ENCODE assay signal across 1 cellular context in the genomic region with DNA sequence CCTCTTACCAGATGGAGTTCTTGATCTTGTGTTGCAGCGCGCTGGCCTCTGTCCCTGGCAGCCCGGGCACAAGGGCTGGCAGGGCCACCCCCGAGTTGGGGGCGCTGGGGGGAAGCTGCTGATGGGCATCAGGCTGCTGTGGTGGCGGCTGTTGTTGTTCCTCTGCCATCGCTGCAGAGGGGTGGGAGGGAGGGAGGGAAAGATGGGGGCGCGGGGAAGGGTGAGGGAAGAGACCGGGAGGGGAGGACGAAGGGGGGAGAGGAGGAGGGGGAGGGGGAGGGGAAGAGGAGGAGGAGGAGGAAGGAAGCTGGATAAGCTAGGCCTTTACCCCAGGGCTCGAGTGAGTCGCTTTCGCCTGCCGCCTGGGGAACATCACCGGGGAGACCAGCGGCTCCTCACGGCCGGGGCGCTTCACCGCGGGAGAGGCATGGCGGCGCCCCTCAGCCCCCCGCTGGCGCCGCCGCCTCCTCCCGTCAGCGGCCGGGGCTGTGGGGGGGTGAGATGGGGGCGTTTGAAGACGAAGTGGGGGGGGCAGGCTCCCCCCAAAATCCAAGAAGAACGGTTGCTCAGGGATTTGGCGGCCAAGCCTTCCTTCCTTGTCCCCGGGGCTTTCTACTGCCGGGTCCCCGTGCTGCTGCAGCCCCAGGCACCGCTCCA.
TF ChIP-seq lines count a peak whose summit lies in the region.

No MANE protein-coding gene starts in this region.

TF ChIP-seq in HEK293, 187 proteins besides CTCF, POLR2A, EP300 and RAD21 (continued from another document and continues in another):
- no peak for TF ChIP-seq ZNF146 (tag by site-specific recombination; IDR thresholded peaks at IDR 0.05)
- TF ChIP-seq YY1 (tag by site-specific recombination; IDR thresholded peaks at IDR 0.05): peak; percentile 64
- TF ChIP-seq ZNF416 (tag by site-specific recombination; IDR thresholded peaks at IDR 0.05): no peak
- no peak for TF ChIP-seq ZNF768 (tag by site-specific recombination; IDR thresholded peaks at IDR 0.05)
- TF ChIP-seq ZNF24 (tag by site-specific recombination; IDR thresholded peaks at IDR 0.05): no peak
- no peak for TF ChIP-seq ZNF660 (tag by site-specific recombination; IDR thresholded peaks at IDR 0.05)
- no peak for TF ChIP-seq ZNF521 (tag by site-specific recombination; IDR thresholded peaks at IDR 0.05)
- TF ChIP-seq ZNF76 (tag by site-specific recombination; IDR thresholded peaks at IDR 0.05; ENCODE audit: borderline replicate concordance, low read depth): peak; percentile 30; the same call in 1 of the 2 replicates
- TF ChIP-seq, protein P1, sequence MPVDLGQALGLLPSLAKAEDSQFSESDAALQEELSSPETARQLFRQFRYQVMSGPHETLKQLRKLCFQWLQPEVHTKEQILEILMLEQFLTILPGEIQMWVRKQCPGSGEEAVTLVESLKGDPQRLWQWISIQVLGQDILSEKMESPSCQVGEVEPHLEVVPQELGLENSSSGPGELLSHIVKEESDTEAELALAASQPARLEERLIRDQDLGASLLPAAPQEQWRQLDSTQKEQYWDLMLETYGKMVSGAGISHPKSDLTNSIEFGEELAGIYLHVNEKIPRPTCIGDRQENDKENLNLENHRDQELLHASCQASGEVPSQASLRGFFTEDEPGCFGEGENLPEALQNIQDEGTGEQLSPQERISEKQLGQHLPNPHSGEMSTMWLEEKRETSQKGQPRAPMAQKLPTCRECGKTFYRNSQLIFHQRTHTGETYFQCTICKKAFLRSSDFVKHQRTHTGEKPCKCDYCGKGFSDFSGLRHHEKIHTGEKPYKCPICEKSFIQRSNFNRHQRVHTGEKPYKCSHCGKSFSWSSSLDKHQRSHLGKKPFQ (tag by site-specific recombination; IDR thresholded peaks at IDR 0.05): no peak
- TF ChIP-seq, protein P2, sequence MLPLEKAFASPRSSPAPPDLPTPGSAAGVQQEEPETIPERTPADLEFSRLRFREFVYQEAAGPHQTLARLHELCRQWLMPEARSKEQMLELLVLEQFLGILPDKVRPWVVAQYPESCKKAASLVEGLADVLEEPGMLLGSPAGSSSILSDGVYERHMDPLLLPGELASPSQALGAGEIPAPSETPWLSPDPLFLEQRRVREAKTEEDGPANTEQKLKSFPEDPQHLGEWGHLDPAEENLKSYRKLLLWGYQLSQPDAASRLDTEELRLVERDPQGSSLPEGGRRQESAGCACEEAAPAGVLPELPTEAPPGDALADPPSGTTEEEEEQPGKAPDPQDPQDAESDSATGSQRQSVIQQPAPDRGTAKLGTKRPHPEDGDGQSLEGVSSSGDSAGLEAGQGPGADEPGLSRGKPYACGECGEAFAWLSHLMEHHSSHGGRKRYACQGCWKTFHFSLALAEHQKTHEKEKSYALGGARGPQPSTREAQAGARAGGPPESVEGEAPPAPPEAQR (tag by site-specific recombination; IDR thresholded peaks at IDR 0.05): no peak
- no peak for TF ChIP-seq ZNF214 (tag by site-specific recombination; IDR thresholded peaks at IDR 0.05; ENCODE audit: borderline replicate concordance)
- no peak for TF ChIP-seq GLIS1 (tag by site-specific recombination; IDR thresholded peaks at IDR 0.05)
- no peak for TF ChIP-seq HOXC10 (CRISPR knock-in tag; IDR thresholded peaks at IDR 0.05)
- no peak for TF ChIP-seq ZNF776 (tag by site-specific recombination; IDR thresholded peaks at IDR 0.05; ENCODE audit: borderline replicate concordance)
- no peak for TF ChIP-seq ZNF302 (tag by site-specific recombination; IDR thresholded peaks at IDR 0.05; ENCODE audit: low read depth)
- TF ChIP-seq ZNF202 (tag by site-specific recombination; IDR thresholded peaks at IDR 0.05; ENCODE audit: borderline replicate concordance): no peak
- TF ChIP-seq ZNF324 (tag by site-specific recombination; IDR thresholded peaks at IDR 0.05): no peak
- TF ChIP-seq SP2 (tag by site-specific recombination; IDR thresholded peaks at IDR 0.05): no peak
- TF ChIP-seq, protein P3, sequence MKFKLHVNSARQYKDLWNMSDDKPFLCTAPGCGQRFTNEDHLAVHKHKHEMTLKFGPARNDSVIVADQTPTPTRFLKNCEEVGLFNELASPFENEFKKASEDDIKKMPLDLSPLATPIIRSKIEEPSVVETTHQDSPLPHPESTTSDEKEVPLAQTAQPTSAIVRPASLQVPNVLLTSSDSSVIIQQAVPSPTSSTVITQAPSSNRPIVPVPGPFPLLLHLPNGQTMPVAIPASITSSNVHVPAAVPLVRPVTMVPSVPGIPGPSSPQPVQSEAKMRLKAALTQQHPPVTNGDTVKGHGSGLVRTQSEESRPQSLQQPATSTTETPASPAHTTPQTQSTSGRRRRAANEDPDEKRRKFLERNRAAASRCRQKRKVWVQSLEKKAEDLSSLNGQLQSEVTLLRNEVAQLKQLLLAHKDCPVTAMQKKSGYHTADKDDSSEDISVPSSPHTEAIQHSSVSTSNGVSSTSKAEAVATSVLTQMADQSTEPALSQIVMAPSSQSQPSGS (tag by site-specific recombination; IDR thresholded peaks at IDR 0.05; ENCODE audit: low read depth): no peak
- no peak for TF ChIP-seq ZNF548 (tag by site-specific recombination; IDR thresholded peaks at IDR 0.05)
- no peak for TF ChIP-seq ZNF114 (tag by site-specific recombination; IDR thresholded peaks at IDR 0.05)
- 0 out of 2 replicates have a peak, but pooled peaks have one; percentile 42 for TF ChIP-seq ZSCAN30 (tag by site-specific recombination; IDR thresholded peaks at IDR 0.05)
- TF ChIP-seq GLIS2 (tag by site-specific recombination; IDR thresholded peaks at IDR 0.05): peak; percentile 23; the same call in 1 of the 2 replicates
- TF ChIP-seq, protein P4, sequence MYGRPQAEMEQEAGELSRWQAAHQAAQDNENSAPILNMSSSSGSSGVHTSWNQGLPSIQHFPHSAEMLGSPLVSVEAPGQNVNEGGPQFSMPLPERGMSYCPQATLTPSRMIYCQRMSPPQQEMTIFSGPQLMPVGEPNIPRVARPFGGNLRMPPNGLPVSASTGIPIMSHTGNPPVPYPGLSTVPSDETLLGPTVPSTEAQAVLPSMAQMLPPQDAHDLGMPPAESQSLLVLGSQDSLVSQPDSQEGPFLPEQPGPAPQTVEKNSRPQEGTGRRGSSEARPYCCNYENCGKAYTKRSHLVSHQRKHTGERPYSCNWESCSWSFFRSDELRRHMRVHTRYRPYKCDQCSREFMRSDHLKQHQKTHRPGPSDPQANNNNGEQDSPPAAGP (tag by site-specific recombination; IDR thresholded peaks at IDR 0.05): no peak
- no peak for TF ChIP-seq IKZF3 (tag by site-specific recombination; IDR thresholded peaks at IDR 0.05)
- no peak for TF ChIP-seq ZNF248 (tag by site-specific recombination; IDR thresholded peaks at IDR 0.05)
- TF ChIP-seq KLF9 (tag by site-specific recombination; IDR thresholded peaks at IDR 0.05; ENCODE audit: low read depth): no peak
- TF ChIP-seq ZNF138 (tag by site-specific recombination; IDR thresholded peaks at IDR 0.05; ENCODE audit: borderline replicate concordance): no peak
- no peak for TF ChIP-seq MZF1 (tag by site-specific recombination; IDR thresholded peaks at IDR 0.05; ENCODE audit: borderline replicate concordance)
- TF ChIP-seq ZNF350 (tag by site-specific recombination; IDR thresholded peaks at IDR 0.05): no peak
- TF ChIP-seq ZBTB1 (tag by site-specific recombination; IDR thresholded peaks at IDR 0.05): peak; percentile 55; the same call in 1 of the 2 replicates
- no peak for TF ChIP-seq HOXA7 (CRISPR knock-in tag; IDR thresholded peaks at IDR 0.05; ENCODE audit: borderline replicate concordance)
- no peak for TF ChIP-seq ZNF10 (tag by site-specific recombination; IDR thresholded peaks at IDR 0.05)
- TF ChIP-seq ZNF843 (tag by site-specific recombination; IDR thresholded peaks at IDR 0.05): no peak
- no peak for TF ChIP-seq ZNF426 (tag by site-specific recombination; IDR thresholded peaks at IDR 0.05)
- TF ChIP-seq ZNF664 (tag by site-specific recombination; IDR thresholded peaks at IDR 0.05): no peak
- TF ChIP-seq, protein P5, sequence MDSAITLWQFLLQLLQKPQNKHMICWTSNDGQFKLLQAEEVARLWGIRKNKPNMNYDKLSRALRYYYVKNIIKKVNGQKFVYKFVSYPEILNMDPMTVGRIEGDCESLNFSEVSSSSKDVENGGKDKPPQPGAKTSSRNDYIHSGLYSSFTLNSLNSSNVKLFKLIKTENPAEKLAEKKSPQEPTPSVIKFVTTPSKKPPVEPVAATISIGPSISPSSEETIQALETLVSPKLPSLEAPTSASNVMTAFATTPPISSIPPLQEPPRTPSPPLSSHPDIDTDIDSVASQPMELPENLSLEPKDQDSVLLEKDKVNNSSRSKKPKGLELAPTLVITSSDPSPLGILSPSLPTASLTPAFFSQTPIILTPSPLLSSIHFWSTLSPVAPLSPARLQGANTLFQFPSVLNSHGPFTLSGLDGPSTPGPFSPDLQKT (IDR thresholded peaks at IDR 0.05; ENCODE audit: borderline replicate concordance, low read depth, low read length): no peak
- TF ChIP-seq, protein P6, sequence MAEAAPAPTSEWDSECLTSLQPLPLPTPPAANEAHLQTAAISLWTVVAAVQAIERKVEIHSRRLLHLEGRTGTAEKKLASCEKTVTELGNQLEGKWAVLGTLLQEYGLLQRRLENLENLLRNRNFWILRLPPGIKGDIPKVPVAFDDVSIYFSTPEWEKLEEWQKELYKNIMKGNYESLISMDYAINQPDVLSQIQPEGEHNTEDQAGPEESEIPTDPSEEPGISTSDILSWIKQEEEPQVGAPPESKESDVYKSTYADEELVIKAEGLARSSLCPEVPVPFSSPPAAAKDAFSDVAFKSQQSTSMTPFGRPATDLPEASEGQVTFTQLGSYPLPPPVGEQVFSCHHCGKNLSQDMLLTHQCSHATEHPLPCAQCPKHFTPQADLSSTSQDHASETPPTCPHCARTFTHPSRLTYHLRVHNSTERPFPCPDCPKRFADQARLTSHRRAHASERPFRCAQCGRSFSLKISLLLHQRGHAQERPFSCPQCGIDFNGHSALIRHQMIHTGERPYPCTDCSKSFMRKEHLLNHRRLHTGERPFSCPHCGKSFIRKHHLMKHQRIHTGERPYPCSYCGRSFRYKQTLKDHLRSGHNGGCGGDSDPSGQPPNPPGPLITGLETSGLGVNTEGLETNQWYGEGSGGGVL (tag by site-specific recombination; IDR thresholded peaks at IDR 0.05): peak; percentile 91
- no peak for TF ChIP-seq ZNF121 (tag by site-specific recombination; IDR thresholded peaks at IDR 0.05)
- no peak for TF ChIP-seq ZFP3 (tag by site-specific recombination; IDR thresholded peaks at IDR 0.05; ENCODE audit: low read depth)
- TF ChIP-seq GLI4 (tag by site-specific recombination; IDR thresholded peaks at IDR 0.05): 0 out of 2 replicates have a peak, but pooled peaks have one; percentile 20
- TF ChIP-seq, protein P7, sequence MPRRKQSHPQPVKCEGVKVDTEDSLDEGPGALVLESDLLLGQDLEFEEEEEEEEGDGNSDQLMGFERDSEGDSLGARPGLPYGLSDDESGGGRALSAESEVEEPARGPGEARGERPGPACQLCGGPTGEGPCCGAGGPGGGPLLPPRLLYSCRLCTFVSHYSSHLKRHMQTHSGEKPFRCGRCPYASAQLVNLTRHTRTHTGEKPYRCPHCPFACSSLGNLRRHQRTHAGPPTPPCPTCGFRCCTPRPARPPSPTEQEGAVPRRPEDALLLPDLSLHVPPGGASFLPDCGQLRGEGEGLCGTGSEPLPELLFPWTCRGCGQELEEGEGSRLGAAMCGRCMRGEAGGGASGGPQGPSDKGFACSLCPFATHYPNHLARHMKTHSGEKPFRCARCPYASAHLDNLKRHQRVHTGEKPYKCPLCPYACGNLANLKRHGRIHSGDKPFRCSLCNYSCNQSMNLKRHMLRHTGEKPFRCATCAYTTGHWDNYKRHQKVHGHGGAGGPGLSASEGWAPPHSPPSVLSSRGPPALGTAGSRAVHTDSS (tag by site-specific recombination; IDR thresholded peaks at IDR 0.05): peak; percentile 73; the same call in 1 of the 2 replicates
- no peak for TF ChIP-seq SP7 (tag by site-specific recombination; IDR thresholded peaks at IDR 0.05)
- no peak for TF ChIP-seq ZNF266 (tag by site-specific recombination; IDR thresholded peaks at IDR 0.05; ENCODE audit: low read depth)
- TF ChIP-seq KLF7 (tag by site-specific recombination; IDR thresholded peaks at IDR 0.05; ENCODE audit: borderline replicate concordance): no peak
- TF ChIP-seq, protein P8, sequence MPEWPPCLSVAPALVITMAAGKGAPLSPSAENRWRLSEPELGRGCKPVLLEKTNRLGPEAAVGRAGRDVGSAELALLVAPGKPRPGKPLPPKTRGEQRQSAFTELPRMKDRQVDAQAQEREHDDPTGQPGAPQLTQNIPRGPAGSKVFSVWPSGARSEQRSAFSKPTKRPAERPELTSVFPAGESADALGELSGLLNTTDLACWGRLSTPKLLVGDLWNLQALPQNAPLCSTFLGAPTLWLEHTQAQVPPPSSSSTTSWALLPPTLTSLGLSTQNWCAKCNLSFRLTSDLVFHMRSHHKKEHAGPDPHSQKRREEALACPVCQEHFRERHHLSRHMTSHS (tag by site-specific recombination; IDR thresholded peaks at IDR 0.05): no peak
- no peak for TF ChIP-seq ZNF211 (tag by site-specific recombination; IDR thresholded peaks at IDR 0.05; ENCODE audit: low read depth)
- TF ChIP-seq, protein P9, sequence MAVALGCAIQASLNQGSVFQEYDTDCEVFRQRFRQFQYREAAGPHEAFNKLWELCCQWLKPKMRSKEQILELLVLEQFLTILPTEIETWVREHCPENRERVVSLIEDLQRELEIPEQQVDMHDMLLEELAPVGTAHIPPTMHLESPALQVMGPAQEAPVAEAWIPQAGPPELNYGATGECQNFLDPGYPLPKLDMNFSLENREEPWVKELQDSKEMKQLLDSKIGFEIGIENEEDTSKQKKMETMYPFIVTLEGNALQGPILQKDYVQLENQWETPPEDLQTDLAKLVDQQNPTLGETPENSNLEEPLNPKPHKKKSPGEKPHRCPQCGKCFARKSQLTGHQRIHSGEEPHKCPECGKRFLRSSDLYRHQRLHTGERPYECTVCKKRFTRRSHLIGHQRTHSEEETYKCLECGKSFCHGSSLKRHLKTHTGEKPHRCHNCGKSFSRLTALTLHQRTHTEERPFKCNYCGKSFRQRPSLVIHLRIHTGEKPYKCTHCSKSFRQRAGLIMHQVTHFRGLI (tag by site-specific recombination; IDR thresholded peaks at IDR 0.05): no peak
- no peak for TF ChIP-seq SETDB1 (IDR thresholded peaks at IDR 0.05; ENCODE audit: insufficient read length, low read length)
- no peak for TF ChIP-seq SALL2 (tag by site-specific recombination; IDR thresholded peaks at IDR 0.05; ENCODE audit: borderline replicate concordance)
- TF ChIP-seq KLF10 (tag by site-specific recombination; IDR thresholded peaks at IDR 0.05): no peak
- TF ChIP-seq KLF1 (tag by site-specific recombination; IDR thresholded peaks at IDR 0.05): no peak
- TF ChIP-seq ZNF514 (tag by site-specific recombination; IDR thresholded peaks at IDR 0.05): no peak
- TF ChIP-seq ZNF404 (tag by site-specific recombination; IDR thresholded peaks at IDR 0.05): no peak
- no peak for TF ChIP-seq ZNF23 (tag by site-specific recombination; IDR thresholded peaks at IDR 0.05; ENCODE audit: borderline replicate concordance)
- TF ChIP-seq ZNF132 (tag by site-specific recombination; IDR thresholded peaks at IDR 0.05; ENCODE audit: borderline replicate concordance): no peak
- TF ChIP-seq ZNF571 (tag by site-specific recombination; IDR thresholded peaks at IDR 0.05): no peak
